ENCODE assay signal across 15 cellular contexts in the genomic region with DNA sequence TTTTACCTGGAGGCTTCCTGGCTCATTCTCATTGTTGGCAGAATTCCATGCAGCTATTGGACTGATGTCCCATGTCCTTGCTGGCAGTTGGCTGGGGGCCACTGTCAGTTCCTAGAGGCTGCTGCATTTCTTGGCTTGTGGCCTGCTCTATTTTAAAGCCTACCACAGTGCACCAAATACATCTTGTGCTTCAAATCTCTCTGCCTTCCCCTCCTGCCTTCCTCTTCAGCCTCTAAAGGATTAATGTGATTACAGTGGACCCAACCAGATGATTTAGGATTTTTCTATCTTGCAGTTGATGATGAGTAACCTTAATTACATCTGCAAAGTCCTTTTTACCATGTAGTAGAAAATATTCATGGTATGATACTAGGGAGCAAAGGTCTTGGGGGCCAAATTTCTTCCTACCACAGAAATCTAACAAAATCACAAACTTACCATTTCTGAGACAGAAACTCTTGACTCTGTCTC.
DNase-seq lines count a peak whose midpoint lies in the region; ATAC-seq and TF ChIP-seq lines count a peak whose summit lies in the region.
"Had no signal": no experiment of that assay in that cellular context is flagged by ENCODE, and none has a peak within 500 bp of the region (broad histone marks: within the 10 kb centered on the region; RNA-seq: fewer than 3 reads in every experiment).

No MANE protein-coding gene starts in this region.

- DNase-seq in AG04449 (ENCODE audit: low read depth, low spot score) (peak; percentile 67), HCEC 1CT (peak; percentile 87), SK-N-SH (no peak), left ventricle myocardium inferior (peak; percentile 64), colonic mucosa (no peak), GM13977 (ENCODE audit: low spot score) (no peak), mesothelial cell of epicardium (ENCODE audit: low spot score in 2 of 2, unreplicated experiment in 2 of 2) (no peak), WTC11 (ENCODE audit: low spot score) (no peak)
- DNase-seq: activated effector memory CD4-positive, alpha-beta T cell treated with Interleukin-2 at 50 U/mL for 16 hours; central memory CD4-positive, alpha-beta T cell; NCI-H526 treated with DMSO at 0.1 percent for 48 hours; stimulated activated CD4-positive, alpha-beta T cell treated with anti-CD3 and anti-CD28 coated beads, Interleukin-12 subunit alpha, Interleukin-12 subunit beta, amount 100 ng/mL, for 4 hours; uterus had no signal

- H3K36me3 Mint-ChIP-seq in mesothelial cell of epicardium (peaks cover 28% of the 10 kb centered on the region), WTC11 (peaks cover 14% of the 10 kb centered on the region)

- TF ChIP-seq RAD21 in SK-N-SH (IDR thresholded peaks at IDR 0.05; ENCODE audit: low read length) = no peak

- H3K9me2 ChIP-seq in SK-N-SH = no peaks in the 10 kb centered on the region

- POLR2A ChIA-PET in AG04449 (lab: Yijun Ruan, JAX) (no interaction called here), SK-N-SH (lab: Yijun Ruan, JAX) (no interaction called here), WTC11 (lab: Charles Lee) (no interaction called here)

- H3K9ac ChIP-seq in SK-N-SH (no peak overlapping the region), colonic mucosa (ENCODE audit: low read depth in 2 of 2, low read length in 2 of 2) (no peak overlapping the region)

- no peaks in the 10 kb centered on the region for H3F3A ChIP-seq in SK-N-SH (replicated peaks; ENCODE audit: insufficient read depth)

- H3K27me3 ChIP-seq in SK-N-SH (ENCODE audit: insufficient read depth) (no peaks in the 10 kb centered on the region), left ventricle myocardium inferior (ENCODE audit: low read depth) (no peaks in the 10 kb centered on the region), colonic mucosa (no peaks in the 10 kb centered on the region)
- H3K27me3 ChIP-seq: uterus had no signal

- H3K9me3 Mint-ChIP-seq in mesothelial cell of epicardium (no peaks in the 10 kb centered on the region), WTC11 (peaks cover 6% of the 10 kb centered on the region)
- H3K9me3 Mint-ChIP-seq: nephron had no signal

- TF ChIP-seq EP300 in SK-N-SH (IDR thresholded peaks at IDR 0.05; ENCODE audit: borderline replicate concordance in 1 of 2, low read depth in 1 of 2, low read length in 1 of 2) = no peak

- H3K27ac ChIP-seq in SK-N-SH (ENCODE audit: low read depth in 2 of 2, low read length in 1 of 2) (peak overlapping the region in 1 of 2 experiments; percentile 5; a peak in 1 of 4 replicates), left ventricle myocardium inferior (replicated peaks) (peak overlapping the region; percentile 49), colonic mucosa (no peak overlapping the region)
- H3K27ac ChIP-seq: uterus had no signal

- no peaks in the 10 kb centered on the region for H3K36me3 ChIP-seq in SK-N-SH (replicated peaks in 1 of 2; ENCODE audit: control insufficient read depth in 1 of 2, insufficient read depth in 2 of 2, low read length in 1 of 2)
- H3K36me3 ChIP-seq in left ventricle myocardium inferior = peaks cover 17% of the 10 kb centered on the region
- H3K36me3 ChIP-seq in colonic mucosa = no peaks in the 10 kb centered on the region
- H3K36me3 ChIP-seq: uterus had no signal

- no peaks in the 10 kb centered on the region for H3K4me1 Mint-ChIP-seq in mesothelial cell of epicardium
- 0 out of 2 replicates have a peak, but pooled peaks cover 8% of the 10 kb centered on the region for H3K4me1 Mint-ChIP-seq in WTC11
- H3K4me1 Mint-ChIP-seq: nephron had no signal

- no peaks in the 10 kb centered on the region for H4K20me1 ChIP-seq in SK-N-SH (ENCODE audit: insufficient read depth)

- intact Hi-C loops in left ventricle myocardium inferior (cut with micrococcal nuclease) (no loop called here), colonic mucosa (cut with DNase I) (no loop called here)

- CTCF ChIA-PET in AG04449 (lab: Yijun Ruan, JAX) = interaction anchor here (1.0 to 2.0 kb wide), 3 partner anchors 10 to 267 kb away, joined by 3 to 10 read pairs (median 4); no protein-coding TSS in a partner anchor
- CTCF ChIA-PET in SK-N-SH (lab: Yijun Ruan, JAX) = interaction anchor here (1.5 kb wide), 1 partner anchor 266 kb away, joined by 4 read pairs; no protein-coding TSS in a partner anchor
- CTCF ChIA-PET in WTC11 (lab: Charles Lee) = no interaction called here

- no peak overlapping the region for H3K4me3 Mint-ChIP-seq in mesothelial cell of epicardium
- H3K4me3 Mint-ChIP-seq in WTC11 = no peak overlapping the region
- H3K4me3 Mint-ChIP-seq: nephron had no signal

- H3K4me1 ChIP-seq in SK-N-SH (ENCODE audit: control insufficient read depth in 1 of 2, insufficient read depth in 2 of 2, low read depth in 1 of 2, low read length in 1 of 2) (peaks cover 0 to 2% of the 10 kb centered on the region in 2 experiments; a peak in 1 of 4 replicates), left ventricle myocardium inferior (peaks cover 10% of the 10 kb centered on the region), colonic mucosa (no peaks in the 10 kb centered on the region)
- H3K4me1 ChIP-seq: uterus had no signal

- in situ Hi-C loops in GM13977 (cut with MboI; ENCODE audit: low pct_unique_long_range_greater_than_20kb, low sequenced_read_pairs, unreplicated experiment) = no loop called here

- no peak overlapping the region for H3K4me2 ChIP-seq in SK-N-SH

- no peaks in the 10 kb centered on the region for H3K9me3 ChIP-seq in SK-N-SH
- no peaks in the 10 kb centered on the region for H3K9me3 ChIP-seq in left ventricle myocardium inferior (replicated peaks)
- no peaks in the 10 kb centered on the region for H3K9me3 ChIP-seq in colonic mucosa
- H3K9me3 ChIP-seq: uterus had no signal

- no peak for ATAC-seq in WTC11
- ATAC-seq: esophagus mucosa had no signal

- no peaks in the 10 kb centered on the region for H3K79me2 ChIP-seq in SK-N-SH (ENCODE audit: insufficient read depth)

- H3K27ac Mint-ChIP-seq in mesothelial cell of epicardium = no peak overlapping the region
- H3K27ac Mint-ChIP-seq in WTC11 = no peak overlapping the region
- H3K27ac Mint-ChIP-seq: nephron had no signal

- TF ChIP-seq CTCF in AG04449 (IDR thresholded peaks at IDR 0.05; ENCODE audit: insufficient read depth, low read length, missing control alignments) (no peak), SK-N-SH (IDR thresholded peaks at IDR 0.05) (no peak), left ventricle myocardium inferior (IDR thresholded peaks at IDR 0.05; ENCODE audit: borderline replicate concordance) (no peak), colonic mucosa (IDR thresholded peaks at IDR 0.05) (no peak), GM13977 (IDR thresholded peaks at IDR 0.05; ENCODE audit: extremely low read depth, insufficient read depth, missing control alignments) (no peak), mesothelial cell of epicardium (IDR thresholded peaks at IDR 0.05; ENCODE audit: unreplicated experiment) (no peak), WTC11 (IDR thresholded peaks at IDR 0.05) (no peak)

- no peak overlapping the region for H3K4me3 ChIP-seq in AG04449 (ENCODE audit: low read depth, low read length)
- no peak overlapping the region for H3K4me3 ChIP-seq in SK-N-SH (ENCODE audit: low read depth in 2 of 2, low read length in 1 of 2)
- no peak overlapping the region for H3K4me3 ChIP-seq in left ventricle myocardium inferior
- no peak overlapping the region for H3K4me3 ChIP-seq in colonic mucosa
- H3K4me3 ChIP-seq: uterus had no signal

- H3K27me3 Mint-ChIP-seq in mesothelial cell of epicardium (ENCODE audit: low read depth) (no peaks in the 10 kb centered on the region), WTC11 (ENCODE audit: low read depth) (no peaks in the 10 kb centered on the region)

- no peak overlapping the region for H2AFZ ChIP-seq in SK-N-SH (ENCODE audit: low read depth)

TF ChIP-seq in SK-N-SH, 30 proteins besides CTCF, POLR2A, EP300 and RAD21:
- TF ChIP-seq NFIC (IDR thresholded peaks at IDR 0.05; ENCODE audit: borderline replicate concordance) = 0 out of 2 replicates have a peak, but pooled peaks have one; percentile 34
- no peak for TF ChIP-seq FOXJ3 (CRISPR knock-in tag; IDR thresholded peaks at IDR 0.05)
TF ChIP-seq in SK-N-SH: peak in this region for 1.

TF ChIP-seq in WTC11, 78 proteins besides CTCF, POLR2A, EP300 and RAD21 (continues in another document):
- TF ChIP-seq ELF4 (CRISPR knock-in tag; IDR thresholded peaks at IDR 0.05; ENCODE audit: low read depth) = no peak
- TF ChIP-seq ZNF671 (CRISPR knock-in tag; IDR thresholded peaks at IDR 0.05) = no peak
- no peak for TF ChIP-seq GTF2I (CRISPR knock-in tag; conservative IDR thresholded peaks at IDR 0.05)
- no peak for TF ChIP-seq TEAD1 (CRISPR knock-in tag; IDR thresholded peaks at IDR 0.05)
- TF ChIP-seq CREM (CRISPR knock-in tag; IDR thresholded peaks at IDR 0.05) = no peak
- TF ChIP-seq, protein P1, sequence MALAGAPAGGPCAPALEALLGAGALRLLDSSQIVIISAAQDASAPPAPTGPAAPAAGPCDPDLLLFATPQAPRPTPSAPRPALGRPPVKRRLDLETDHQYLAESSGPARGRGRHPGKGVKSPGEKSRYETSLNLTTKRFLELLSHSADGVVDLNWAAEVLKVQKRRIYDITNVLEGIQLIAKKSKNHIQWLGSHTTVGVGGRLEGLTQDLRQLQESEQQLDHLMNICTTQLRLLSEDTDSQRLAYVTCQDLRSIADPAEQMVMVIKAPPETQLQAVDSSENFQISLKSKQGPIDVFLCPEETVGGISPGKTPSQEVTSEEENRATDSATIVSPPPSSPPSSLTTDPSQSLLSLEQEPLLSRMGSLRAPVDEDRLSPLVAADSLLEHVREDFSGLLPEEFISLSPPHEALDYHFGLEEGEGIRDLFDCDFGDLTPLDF (CRISPR knock-in tag; IDR thresholded peaks at IDR 0.05) = no peak

Comparison
In these comparisons a context has a peak if more than half of its experiments do, and no peak if none do; other contexts are left out.
1. DNase-seq: peak in AG04449 (single experiment), HCEC 1CT (single experiment) and left ventricle myocardium inferior (single experiment); none in SK-N-SH (single experiment), colonic mucosa (single experiment), GM13977 (single experiment), mesothelial cell of epicardium (0 of 2) and WTC11 (single experiment).